ENCODE assay signal across 4 cellular contexts in genomic region chr3:61710920-61711319, GRCh38.
DNase-seq lines count a peak whose midpoint lies in the region; ATAC-seq, FAIRE-seq and TF ChIP-seq lines count a peak whose summit lies in the region.
"Not testable (repeated sequence)": the region's sequence is repeated elsewhere in the genome, so short reads cannot be mapped to it uniquely, and the experiment has no call there.

No MANE protein-coding gene starts in this region.

- peaks cover 22% of the 10 kb centered on the region for H3K9me3 Mint-ChIP-seq in WTC11

- not testable (repeated sequence) for H3K18ac ChIP-seq in H1 (ENCODE audit: extremely low read depth, low read length)

- not testable (repeated sequence) for H3K4ac ChIP-seq in H1 (replicated peaks; ENCODE audit: insufficient read length, low read depth, low read length)

- H4K5ac ChIP-seq in H1 (ENCODE audit: insufficient read length, low read depth, low read length), result not testable (repeated sequence)

- not testable (repeated sequence) for DNase-seq in WTC11 (ENCODE audit: low spot score); H1 (ENCODE audit: low read depth in 1 of 2, low spot score in 2 of 2); HepG2 (ENCODE audit: low spot score)

- intact Hi-C loops in HepG2 (cut with micrococcal nuclease; ENCODE audit: unreplicated experiment), result not testable (repeated sequence)

- H2AFZ ChIP-seq in H1 (ENCODE audit: low read length); HepG2 (ENCODE audit: low read length): not testable (repeated sequence)

- not testable (repeated sequence) for TF ChIP-seq RAD21 in H1 (IDR thresholded peaks at IDR 0.05 in 1 of 2, conservative IDR thresholded peaks at IDR 0.05 in 1 of 2; ENCODE audit: low read depth in 2 of 2, low read length in 2 of 2); HepG2 (CRISPR knock-in tag; IDR thresholded peaks at IDR 0.05)

- not testable (repeated sequence) for TF ChIP-seq CTCF in HEK293 (tag by site-specific recombination; IDR thresholded peaks at IDR 0.05); WTC11 (IDR thresholded peaks at IDR 0.05); H1 (IDR thresholded peaks at IDR 0.05; ENCODE audit: control extremely low read depth in 1 of 3, insufficient read depth in 1 of 3, low read depth in 1 of 3, low read length in 3 of 3); HepG2 (CRISPR knock-in tag; IDR thresholded peaks at IDR 0.05)

- not testable (repeated sequence) for H3K27ac ChIP-seq in HEK293 (ENCODE audit: extremely low read depth, low read depth, low read length); H1 (ENCODE audit: low read depth, low read length); HepG2 (ENCODE audit: extremely low read length, insufficient read depth, low read length)

- H4K20me1 ChIP-seq in H1 (replicated peaks in 1 of 2; ENCODE audit: control insufficient read depth in 1 of 2, insufficient read depth in 2 of 2, low read length in 2 of 2); HepG2 (ENCODE audit: insufficient read depth, low read length): not testable (repeated sequence)

- WGBS in H1 (ENCODE audit: extremely low coverage in 1 of 2, insufficient coverage in 1 of 2, insufficient read length in 1 of 2, insufficient replicate concordance in 2 of 2, low coverage in 1 of 2, low lambda C conversion rate in 2 of 2, missing lambda C conversion rate in 1 of 2), 2 experiments, result 93% methylated on average over 2 of the region's 3 CpGs; no CpG with 5 or more reads in 1 of the 2 experiments
- WGBS in HepG2 (ENCODE audit: low lambda C conversion rate), result 96% methylated on average over 3 of the region's 3 CpGs

- not testable (repeated sequence) for TF ChIP-seq POLR2A in H1 (IDR thresholded peaks at IDR 0.05; ENCODE audit: control extremely low read depth in 1 of 2, low read depth in 2 of 2, low read length in 2 of 2); HepG2 (IDR thresholded peaks at IDR 0.05; ENCODE audit: insufficient read depth in 1 of 2, low read depth in 2 of 2, low read length in 2 of 2)

- H2BK5ac ChIP-seq in H1 (ENCODE audit: low read depth, low read length), result not testable (repeated sequence)

- not testable (repeated sequence) for H3K27me3 ChIP-seq in H1 (replicated peaks in 1 of 4; ENCODE audit: control insufficient read depth in 3 of 4, extremely low read depth in 1 of 4, insufficient read depth in 3 of 4, low read length in 3 of 4); HepG2 (ENCODE audit: control insufficient read depth in 1 of 2, insufficient read depth in 2 of 2, low read length in 2 of 2)

- not testable (repeated sequence) for H3K4me3 ChIP-seq in HEK293 (ENCODE audit: low read depth, low read length); H1 (ENCODE audit: extremely low read depth in 1 of 4, insufficient read depth in 2 of 4, low read depth in 3 of 4, low read length in 4 of 4); HepG2 (replicated peaks in 1 of 3; ENCODE audit: insufficient read depth in 1 of 3, low read depth in 2 of 3, low read length in 3 of 3)

- H2BK20ac ChIP-seq in H1 (ENCODE audit: low read length), result not testable (repeated sequence)

- peaks cover 73% of the 10 kb centered on the region for H3K4me1 Mint-ChIP-seq in WTC11

- H3K36me3 Mint-ChIP-seq in WTC11, result peaks cover 23% of the 10 kb centered on the region

- not testable (repeated sequence) for TF ChIP-seq EP300 in H1 (IDR thresholded peaks at IDR 0.05; ENCODE audit: borderline replicate concordance in 1 of 2, low read depth in 2 of 2, low read length in 2 of 2); HepG2 (IDR thresholded peaks at IDR 0.05; ENCODE audit: low read depth in 2 of 2, low read length in 2 of 2); HepG2 (CRISPR knock-in tag; IDR thresholded peaks at IDR 0.05; ENCODE audit: borderline replicate concordance)

- H3K14ac ChIP-seq in H1 (ENCODE audit: insufficient read length), result not testable (repeated sequence)

- H3K23me2 ChIP-seq in H1 (ENCODE audit: low read depth, low read length), result not testable (repeated sequence)

- H3K9me3 ChIP-seq in HEK293 (ENCODE audit: control insufficient read depth, insufficient read depth, low read depth, low read length); H1 (ENCODE audit: insufficient read depth in 2 of 2, low read depth in 1 of 2, low read length in 1 of 2); HepG2 (ENCODE audit: low read length): not testable (repeated sequence)

- H3K56ac ChIP-seq in H1 (replicated peaks; ENCODE audit: insufficient read length, low read depth, low read length), result not testable (repeated sequence)

- not testable (repeated sequence) for H3K23ac ChIP-seq in H1 (ENCODE audit: insufficient read length)

- not testable (repeated sequence) for H3K27me3 Mint-ChIP-seq in WTC11 (ENCODE audit: low read depth)

- not testable (repeated sequence) for H4K8ac ChIP-seq in H1 (ENCODE audit: extremely low read depth, insufficient read depth, low read length)

- CTCF ChIA-PET in HEK293 (lab: Yijun Ruan, JAX) (interaction anchor here (0.7 kb wide), 1 partner anchor 25 kb away, joined by 3 read pairs; no protein-coding TSS in a partner anchor), WTC11 (lab: Charles Lee) (interaction anchor here (0.6 kb wide), 1 partner anchor 967 kb away, joined by 7 read pairs; no protein-coding TSS in a partner anchor), H1 (lab: Charles Lee; ENCODE audit: partially characterized antibody) (interaction anchor here (1.1 kb wide), 1 partner anchor 79 kb away, joined by 3 read pairs; no protein-coding TSS in a partner anchor)
- CTCF ChIA-PET in HepG2 (lab: Yijun Ruan, JAX; ENCODE audit: low intra/inter-chr PET ratio, low total read pairs), result not testable (repeated sequence)

- H3K4me1 ChIP-seq in HEK293 (ENCODE audit: control insufficient read depth, insufficient read depth, low read length); HepG2 (ENCODE audit: insufficient read depth, low read length): not testable (repeated sequence)
- H3K4me1 ChIP-seq in H1 (replicated peaks in 1 of 4; ENCODE audit: control insufficient read depth in 3 of 4, insufficient read depth in 4 of 4, low read length in 3 of 4), result peaks cover 5 to 17% (median 15%) of the 10 kb centered on the region in 4 experiments

- H3K4me3 Mint-ChIP-seq in WTC11, result not testable (repeated sequence)

- not testable (repeated sequence) for H2BK15ac ChIP-seq in H1 (ENCODE audit: low read length)

- not testable (repeated sequence) for H3K4me2 ChIP-seq in H1 (ENCODE audit: insufficient read depth in 1 of 2, low read depth in 2 of 2, low read length in 2 of 2); HepG2 (ENCODE audit: low read depth, low read length)

- not testable (repeated sequence) for H2AK5ac ChIP-seq in H1 (ENCODE audit: low read depth, low read length)

- BruUV-seq in HepG2 (replicated peaks; lab: Mats Ljungman, UMichigan), result not testable (repeated sequence)

- FAIRE-seq in H1 (lab: Jason Lieb, UNC); HepG2 (lab: Jason Lieb, UNC): not testable (repeated sequence)

- POLR2A ChIA-PET in HEK293 (lab: Yijun Ruan, JAX); WTC11 (lab: Charles Lee); H1 (lab: Charles Lee; ENCODE audit: partially characterized antibody); HepG2 (lab: Yijun Ruan, JAX): not testable (repeated sequence)

- H2BK120ac ChIP-seq in H1 (replicated peaks; ENCODE audit: low read depth, low read length), result not testable (repeated sequence)

- H3K79me2 ChIP-seq in H1 (ENCODE audit: control insufficient read depth in 1 of 2, insufficient read depth in 2 of 2, low read length in 2 of 2) (peaks cover 10 to 93% of the 10 kb centered on the region in 2 experiments; a peak in 3 of 4 replicates), HepG2 (ENCODE audit: insufficient read depth, low read length) (peaks cover 11% of the 10 kb centered on the region)

- not testable (repeated sequence) for H3K79me1 ChIP-seq in H1 (ENCODE audit: low read depth, low read length)

- H3K9ac ChIP-seq in H1 (replicated peaks in 1 of 4; ENCODE audit: extremely low read depth in 1 of 4, low read depth in 3 of 4, low read length in 3 of 4); HepG2 (ENCODE audit: insufficient read depth, low read depth, low read length): not testable (repeated sequence)

- H2BK12ac ChIP-seq in H1 (ENCODE audit: low read depth, low read length), result not testable (repeated sequence)

- ATAC-seq in WTC11, HepG2: not testable (repeated sequence)

- H3K27ac Mint-ChIP-seq in WTC11, result peak overlapping the region; percentile 60; the same call in 1 of the 2 replicates

- H3K36me3 ChIP-seq in HEK293 (ENCODE audit: control insufficient read depth in 2 of 2, insufficient read depth in 1 of 2, low read length in 2 of 2); H1 (ENCODE audit: control insufficient read depth in 2 of 4, insufficient read depth in 4 of 4, low read length in 3 of 4); HepG2 (replicated peaks in 1 of 2; ENCODE audit: control insufficient read depth in 1 of 2, insufficient read depth in 2 of 2, low read length in 2 of 2): not testable (repeated sequence)

- in situ Hi-C loops in HepG2 (cut with HindIII; ENCODE audit: extremely low pct_ligation_motif_present, low pct_unique_long_range_greater_than_20kb), result not testable (repeated sequence)

- H4K91ac ChIP-seq in H1 (replicated peaks; ENCODE audit: insufficient read length, low read length), result not testable (repeated sequence)

TF ChIP-seq in H1, 55 proteins besides CTCF, POLR2A, EP300 and RAD21:
- TF ChIP-seq KDM1A (IDR thresholded peaks at IDR 0.05; ENCODE audit: borderline replicate concordance, low read length), result 0 out of 2 replicates have a peak, but pooled peaks have one; percentile 40
TF ChIP-seq in H1: peak in this region for 1; not testable (repeated sequence) for 54.

TF ChIP-seq in HepG2, 621 proteins besides CTCF, POLR2A, EP300 and RAD21:
- 0 out of 2 replicates have a peak, but pooled peaks have one; percentile 16 for TF ChIP-seq ZMYM3 (CRISPR knock-in tag; IDR thresholded peaks at IDR 0.05)
